In genomic region chr1:59361766-59362165, GRCh38 we compare ENCODE assay signal across 32 cellular contexts.
DNase-seq lines count a peak whose midpoint lies in the region; ATAC-seq and TF ChIP-seq lines count a peak whose summit lies in the region.
"Had no signal": no experiment of that assay in that cellular context is flagged by ENCODE, and none has a peak within 500 bp of the region (broad histone marks: within the 10 kb centered on the region; RNA-seq: fewer than 3 reads in every experiment).

No MANE protein-coding gene starts in this region.

- H3K36me3 ChIP-seq in brain microvascular endothelial cell (replicated peaks): no peaks in the 10 kb centered on the region
- no peaks in the 10 kb centered on the region for H3K36me3 ChIP-seq in heart right ventricle
- H3K36me3 ChIP-seq in skeletal muscle satellite cell (ENCODE audit: insufficient read depth, low read length): no peaks in the 10 kb centered on the region
- H3K36me3 ChIP-seq: thyroid gland, vagina had no signal

- intact Hi-C loops in heart right ventricle (cut with DNase I): loop anchor here in 2 of 10 donors (5.0 to 10.0 kb wide), 2 partner anchors 39 to 313 kb away; no protein-coding TSS in a partner anchor
- intact Hi-C loops in activated naive CD4-positive, alpha-beta T cell treated with anti-CD3 and anti-CD28 coated beads for 36 hours (cut with micrococcal nuclease): no loop called here

- TF ChIP-seq CTCF in brain microvascular endothelial cell (IDR thresholded peaks at IDR 0.05; ENCODE audit: low read depth, low read length, missing control alignments): no peak
- TF ChIP-seq CTCF in heart right ventricle (IDR thresholded peaks at IDR 0.05): no peak

- ATAC-seq in heart right ventricle: peak in 6 of 8 donors; percentile 70 to 83 (median 72)
- ATAC-seq: foreskin keratinocyte, mucosa of descending colon, PC-3 had no signal

- H3K27ac ChIP-seq in brain microvascular endothelial cell (no peak overlapping the region), heart right ventricle (peak overlapping the region in 2 of 10 donors; percentile 26 to 28)
- H3K27ac ChIP-seq: BLaER1 treated with 17β-estradiol and CSF1 and Interleukin-3, amounts not matched to agents 10 nM and 100 nM; coronary artery; foreskin keratinocyte; HL-60; parathyroid adenoma; thyroid gland; vagina had no signal

- no peak overlapping the region for H3K9ac ChIP-seq in skeletal muscle satellite cell (ENCODE audit: low read depth, low read length)
- H3K9ac ChIP-seq: BLaER1 treated with 17β-estradiol and CSF1 and Interleukin-3, amounts not matched to agents 10 nM and 100 nM; parathyroid adenoma had no signal

- peaks cover 0 to 10% (median under 1%) of the 10 kb centered on the region in 9 donors for H3K4me1 ChIP-seq in heart right ventricle
- peaks cover 46% of the 10 kb centered on the region for H3K4me1 ChIP-seq in skeletal muscle satellite cell (ENCODE audit: control insufficient read depth, insufficient read depth, low read length)
- H3K4me1 ChIP-seq: BLaER1 treated with 17β-estradiol and CSF1 and Interleukin-3, amounts not matched to agents 10 nM and 100 nM; parathyroid adenoma; thyroid gland; vagina had no signal

- H3K4me1 Mint-ChIP-seq in activated naive CD4-positive, alpha-beta T cell treated with anti-CD3 and anti-CD28 coated beads for 36 hours (ENCODE audit: low read depth): no peaks in the 10 kb centered on the region
- H3K4me1 Mint-ChIP-seq: activated CD4-positive, alpha-beta memory T cell treated with anti-CD3 and anti-CD28 coated beads, Interleukin-2, amount 10 ng/mL, durations not matched to agents 7 days and 5 days had no signal

- DNase-seq in brain microvascular endothelial cell (peak; percentile 30), heart right ventricle (peak; percentile 11 to 48), SKM-1 (lab: John Stamatoyannopoulos, UW; ENCODE audit: unreplicated experiment) (no peak)
- DNase-seq in activated CD4-positive, alpha-beta T cell treated with anti-CD3 and anti-CD28 coated beads for 1 hour: no peak
- DNase-seq in activated naive CD4-positive, alpha-beta T cell treated with anti-CD3 and anti-CD28 coated beads for 36 hours: no peak
- DNase-seq: activated CD4-positive, alpha-beta memory T cell treated with anti-CD3 and anti-CD28 coated beads, Interleukin-2, amount 10 ng/mL, durations not matched to agents 7 days and 5 days; activated naive CD4-positive, alpha-beta T cell treated with anti-CD3 and anti-CD28 coated beads, Interleukin-2, amount 50 U/mL, for 16 hours; amniotic stem cell; DMS153; effector memory CD4-positive, alpha-beta T cell; erythroblast; foreskin keratinocyte; H9; head of caudate nucleus; mucosa of descending colon; NCI-H1417; NCI-H2081; NCI-H524 treated with DMSO at 0.1 percent for 48 hours; NK-92 treated with Interleukin-12 subunit alpha and Interleukin-12 subunit beta, amount 100 ng/mL, for 24 hours; PC-3; SHP77 treated with DMSO at 0.1 percent for 48 hours; stimulated activated CD4-positive, alpha-beta T cell treated with anti-CD3 and anti-CD28 coated beads, Interleukin-12 subunit alpha, Interleukin-12 subunit beta, amount 100 ng/mL, for 4 hours; stimulated activated CD4-positive, alpha-beta T cell treated with anti-CD3 and anti-CD28 coated beads, Interleukin-4, amount 100 ng/mL, for 1 hour; thyroid gland had no signal

- CTCF ChIA-PET in activated naive CD4-positive, alpha-beta T cell treated with anti-CD3 and anti-CD28 coated beads for 36 hours (lab: Charles Lee): no interaction called here

- in situ Hi-C loops in brain microvascular endothelial cell (cut with HindIII; ENCODE audit: low pct_ligation_motif_present, low sequenced_read_pairs): no loop called here

- no peak overlapping the region for H3K4me3 ChIP-seq in brain microvascular endothelial cell (ENCODE audit: low read depth, low read length)
- H3K4me3 ChIP-seq in heart right ventricle: no peak overlapping the region
- no peak overlapping the region for H3K4me3 ChIP-seq in skeletal muscle satellite cell (ENCODE audit: low read length)
- H3K4me3 ChIP-seq: BLaER1 treated with 17β-estradiol and CSF1 and Interleukin-3, amounts not matched to agents 10 nM and 100 nM; coronary artery; lung; mucosa of descending colon; thyroid gland; vagina had no signal

- H3K9me3 Mint-ChIP-seq in activated naive CD4-positive, alpha-beta T cell treated with anti-CD3 and anti-CD28 coated beads for 36 hours: no peaks in the 10 kb centered on the region
- H3K9me3 Mint-ChIP-seq: H9 had no signal

- H3K9me3 ChIP-seq in heart right ventricle (no peaks in the 10 kb centered on the region), skeletal muscle satellite cell (replicated peaks; ENCODE audit: low read length) (no peaks in the 10 kb centered on the region)
- H3K9me3 ChIP-seq: BLaER1 treated with 17β-estradiol and CSF1 and Interleukin-3, amounts not matched to agents 10 nM and 100 nM; mucosa of descending colon; thyroid gland; vagina had no signal

- H3K27ac Mint-ChIP-seq in activated naive CD4-positive, alpha-beta T cell treated with anti-CD3 and anti-CD28 coated beads for 36 hours: no peak overlapping the region
- H3K27ac Mint-ChIP-seq: activated CD4-positive, alpha-beta memory T cell treated with anti-CD3 and anti-CD28 coated beads, Interleukin-2, amount 10 ng/mL, durations not matched to agents 7 days and 5 days; H9 had no signal

- H3K4me3 Mint-ChIP-seq in activated naive CD4-positive, alpha-beta T cell treated with anti-CD3 and anti-CD28 coated beads for 36 hours: no peak overlapping the region
- H3K4me3 Mint-ChIP-seq: activated CD4-positive, alpha-beta memory T cell treated with anti-CD3 and anti-CD28 coated beads, Interleukin-2, amount 10 ng/mL, durations not matched to agents 7 days and 5 days; H9 had no signal

- H3K27me3 Mint-ChIP-seq in activated naive CD4-positive, alpha-beta T cell treated with anti-CD3 and anti-CD28 coated beads for 36 hours (ENCODE audit: low read depth): no peaks in the 10 kb centered on the region
- H3K27me3 Mint-ChIP-seq: activated CD4-positive, alpha-beta memory T cell treated with anti-CD3 and anti-CD28 coated beads, Interleukin-2, amount 10 ng/mL, durations not matched to agents 7 days and 5 days had no signal

- WGBS in heart right ventricle, 2 donors: 78 to 83% methylated on average over 8 of the region's 8 CpGs

- H3K36me3 Mint-ChIP-seq in activated naive CD4-positive, alpha-beta T cell treated with anti-CD3 and anti-CD28 coated beads for 36 hours (ENCODE audit: low read depth): peaks cover 3% of the 10 kb centered on the region

- H3K27me3 ChIP-seq in brain microvascular endothelial cell (replicated peaks): no peaks in the 10 kb centered on the region
- no peaks in the 10 kb centered on the region for H3K27me3 ChIP-seq in heart right ventricle
- no peaks in the 10 kb centered on the region for H3K27me3 ChIP-seq in skeletal muscle satellite cell (ENCODE audit: control insufficient read depth, insufficient read depth, low read length)
- H3K27me3 ChIP-seq: BLaER1 treated with 17β-estradiol and CSF1 and Interleukin-3, amounts not matched to agents 10 nM and 100 nM; foreskin keratinocyte; thyroid gland; vagina had no signal

- peak overlapping the region; percentile 26 for H3K4me2 ChIP-seq in skeletal muscle satellite cell (ENCODE audit: low read length)
- H3K4me2 ChIP-seq: BLaER1 treated with 17β-estradiol and CSF1 and Interleukin-3, amounts not matched to agents 10 nM and 100 nM had no signal

TF ChIP-seq in PFSK-1, 5 proteins besides CTCF, POLR2A, EP300 and RAD21:
- TF ChIP-seq FOXP2 (optimal IDR thresholded peaks at IDR 0.05; ENCODE audit: borderline replicate concordance, extremely low read depth, extremely low read length, insufficient read depth) (no peak), POLR2AphosphoS5 (IDR thresholded peaks at IDR 0.05; ENCODE audit: low read depth, low read length) (peak; percentile 42; the same call in 1 of the 2 replicates), SIN3A (IDR thresholded peaks at IDR 0.05; ENCODE audit: borderline replicate concordance, insufficient read depth, low read length) (no peak; the same call in 1 of the 2 replicates)
TF ChIP-seq in PFSK-1: peak in this region for 1.

Comparison
In these comparisons a context has a peak if more than half of its experiments do, and no peak if none do; other contexts are left out.
1. DNase-seq: peak in brain microvascular endothelial cell (single experiment) and heart right ventricle (2 of 2); none in SKM-1 (single experiment), activated CD4-positive, alpha-beta T cell treated with anti-CD3 and anti-CD28 coated beads for 1 hour (single experiment) and activated naive CD4-positive, alpha-beta T cell treated with anti-CD3 and anti-CD28 coated beads for 36 hours (single experiment).